ENCODE assay signal across 8 cellular contexts in the genomic region with DNA sequence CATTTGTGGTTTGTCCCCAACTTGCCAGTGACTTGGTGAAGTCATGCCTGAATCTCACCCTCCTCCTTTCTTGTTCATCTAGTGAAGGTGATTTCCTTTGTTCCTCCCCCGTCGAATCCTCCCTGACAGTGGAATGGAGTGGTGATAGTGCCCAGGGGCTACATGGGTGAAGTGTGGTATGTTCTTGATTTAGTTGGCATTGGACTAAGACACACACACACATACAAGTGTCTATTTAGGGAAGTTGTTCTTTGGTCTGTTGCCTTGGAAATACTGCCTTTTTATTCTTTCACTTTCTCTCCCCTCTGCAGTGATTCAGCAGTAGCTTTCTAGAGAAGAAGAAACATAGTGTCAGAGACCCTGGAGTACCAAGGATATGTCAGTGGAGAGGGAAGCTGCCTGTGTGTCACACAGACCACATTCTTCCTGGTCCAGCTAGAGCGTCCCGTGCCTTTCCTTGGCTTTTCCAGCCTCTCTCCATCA. TPM values are rescaled to one million over a fixed set of nuclear protein-coding genes. Genes with fewer than 3 reads are reported as not detected.
DNase-seq lines count a peak whose midpoint lies in the region; ATAC-seq, FAIRE-seq and TF ChIP-seq lines count a peak whose summit lies in the region.

No MANE protein-coding gene starts in this region.

- TF ChIP-seq CTCF in heart right ventricle (IDR thresholded peaks at IDR 0.05) = no peak

- no peaks in the 10 kb centered on the region for H3K27me3 ChIP-seq in heart right ventricle

- no peaks in the 10 kb centered on the region for H3K9me3 ChIP-seq in heart right ventricle

- FAIRE-seq in GM18507 (lab: Jason Lieb, UNC) = peak; percentile 73

- intact Hi-C loops in heart right ventricle (cut with DNase I) = loop anchor here in 1 of 10 donors (5.0 kb wide), 1 partner anchor 37 kb away; no protein-coding TSS in a partner anchor

- peaks cover 0 to 13% (median 0%) of the 10 kb centered on the region in 9 donors for H3K36me3 ChIP-seq in heart right ventricle

- peaks cover 4 to 99% (median 52%) of the 10 kb centered on the region in 9 donors for H3K4me1 ChIP-seq in heart right ventricle

- ATAC-seq in HG02763 (IDR thresholded peaks at IDR 0.05; ENCODE audit: unreplicated experiment) (peak; percentile 34), heart right ventricle (peak in 7 of 8 donors; percentile 39 to 54 (median 46))

- H3K27ac ChIP-seq in heart right ventricle = peak overlapping the region in 3 of 10 donors; percentile 60 to 88 (median 62)

- H3K4me3 ChIP-seq in heart right ventricle = no peak overlapping the region

- 82 to 83% methylated on average over 4 of the region's 4 CpGs for WGBS in heart right ventricle, 2 donors

- DNase-seq in GM18507 (ENCODE audit: extremely low spot score, insufficient read length, low read depth) (no peak), SKM-1 treated with dmso at 0.1 percent for 144 hours (lab: John Stamatoyannopoulos, UW; ENCODE audit: unreplicated experiment) (peak; percentile 30), heart right ventricle (no peak), NCI-H345 treated with DMSO at 0.1 percent for 48 hours (lab: John Stamatoyannopoulos, UW; ENCODE audit: unreplicated experiment) (no peak), GM19238 (ENCODE audit: insufficient read length, low spot score) (no peak)
- DNase-seq in activated effector memory CD4-positive, alpha-beta T cell treated with Interleukin-2 at 50 U/mL for 16 hours = no peak
- no peak for DNase-seq in stimulated activated CD8-positive, alpha-beta memory T cell treated with anti-CD3 and anti-CD28 coated beads, Interleukin-4, amount 100 ng/mL, for 48 hours

RNA-seq across cellular contexts. Expression of a gene that starts 10.9 kb away (rescaled TPM):
- 10 to 100 TPM; 15.8 to 31.2 (median 22.0) TPM for total RNA-seq in heart right ventricle
- polyA plus RNA-seq in heart right ventricle = 1 to 10 TPM; 3.8 to 7.5 TPM
